Comparison of ENCODE assay signal across 12 cellular contexts in genomic region chr10:23325132-23325531, GRCh38. TPM values are rescaled to one million over a fixed set of nuclear protein-coding genes. Genes with fewer than 3 reads are reported as not detected.
DNase-seq lines count a peak whose midpoint lies in the region; ATAC-seq and TF ChIP-seq lines count a peak whose summit lies in the region.
"Had no signal": no experiment of that assay in that cellular context is flagged by ENCODE, and none has a peak within 500 bp of the region (broad histone marks: within the 10 kb centered on the region; RNA-seq: fewer than 3 reads in every experiment).

No MANE protein-coding gene starts in this region.

- no peak overlapping the region for H3K4me3 Mint-ChIP-seq in activated CD8-positive, alpha-beta T cell treated with anti-CD3 and anti-CD28 coated beads for 36 hours
- no peak overlapping the region for H3K4me3 Mint-ChIP-seq in H9
- H3K4me3 Mint-ChIP-seq: HFFc6 had no signal

- H3K14ac ChIP-seq in H9 (ENCODE audit: insufficient read depth, low read length), result no peak overlapping the region

- H3K4ac ChIP-seq in H9 (ENCODE audit: low read depth, low read length), result no peak overlapping the region

- H3K36me3 Mint-ChIP-seq in activated CD8-positive, alpha-beta T cell treated with anti-CD3 and anti-CD28 coated beads for 36 hours (ENCODE audit: low read depth), result no peaks in the 10 kb centered on the region
- no peaks in the 10 kb centered on the region for H3K36me3 Mint-ChIP-seq in H9 (ENCODE audit: insufficient read depth in 1 of 3, low read depth in 3 of 3)

- H2BK5ac ChIP-seq in H9 (ENCODE audit: insufficient read length, low read length), result no peak overlapping the region

- H3K27ac ChIP-seq in H9 (ENCODE audit: insufficient read length, low read depth, low read length), result no peak overlapping the region
- H3K27ac ChIP-seq: epithelial cell of prostate had no signal

- H4K20me1 ChIP-seq in H9 (ENCODE audit: control insufficient read depth, insufficient read depth, insufficient read length), result no peaks in the 10 kb centered on the region

- peaks cover 1% of the 10 kb centered on the region for H3K4me1 Mint-ChIP-seq in activated CD8-positive, alpha-beta T cell treated with anti-CD3 and anti-CD28 coated beads for 36 hours (ENCODE audit: low read depth)
- no peaks in the 10 kb centered on the region for H3K4me1 Mint-ChIP-seq in H9

- intact Hi-C loops in activated CD8-positive, alpha-beta T cell treated with anti-CD3 and anti-CD28 coated beads for 36 hours (cut with micrococcal nuclease), result no loop called here

- H3K9me3 Mint-ChIP-seq in activated CD8-positive, alpha-beta T cell treated with anti-CD3 and anti-CD28 coated beads for 36 hours, result no peaks in the 10 kb centered on the region
- H3K9me3 Mint-ChIP-seq in H9, result no peaks in the 10 kb centered on the region; a peak in 1 of 5 replicates
- H3K9me3 Mint-ChIP-seq: HFFc6 had no signal

- no peak overlapping the region for H3K23ac ChIP-seq in H9 (ENCODE audit: insufficient read length, low read depth, low read length)

- H3K4me1 ChIP-seq in H9 (ENCODE audit: insufficient read depth, low read length), result no peaks in the 10 kb centered on the region

- H4K91ac ChIP-seq in H9 (ENCODE audit: insufficient read length, low read depth, low read length), result no peak overlapping the region

- H3K27me3 Mint-ChIP-seq in activated CD8-positive, alpha-beta T cell treated with anti-CD3 and anti-CD28 coated beads for 36 hours, result peaks cover 16% of the 10 kb centered on the region
- H3K27me3 Mint-ChIP-seq in H9 (ENCODE audit: low read depth), result no peaks in the 10 kb centered on the region

- no peak overlapping the region for H2AFZ ChIP-seq in H9 (ENCODE audit: low read length)

- ATAC-seq in GM19023 (IDR thresholded peaks at IDR 0.05; ENCODE audit: unreplicated experiment), result peak; percentile 72
- ATAC-seq in HG02852 (IDR thresholded peaks at IDR 0.05; ENCODE audit: unreplicated experiment), result peak; percentile 75
- peak; percentile 34 for ATAC-seq in activated CD8-positive, alpha-beta T cell treated with anti-CD3 and anti-CD28 coated beads for 36 hours
- ATAC-seq in omental fat pad (ENCODE audit: low FRiP score), result no peak

- no peaks in the 10 kb centered on the region for H3K79me2 ChIP-seq in H9 (ENCODE audit: insufficient read depth, low read length)

- H3K23me2 ChIP-seq in H9 (ENCODE audit: insufficient read length, low read depth, low read length, poor library complexity, severe bottlenecking), result no peaks in the 10 kb centered on the region

- no peak overlapping the region for H4K5ac ChIP-seq in H9 (ENCODE audit: insufficient read length, low read depth, low read length)

- H2AK5ac ChIP-seq in H9 (ENCODE audit: insufficient read length, low read length), result no peak overlapping the region

- peak; percentile 52; the same call in 2 of the 3 replicates for TF ChIP-seq CTCF in GM12872 (IDR thresholded peaks at IDR 0.05; ENCODE audit: insufficient read depth, low read depth, low read length)
- no peak for TF ChIP-seq CTCF in activated CD8-positive, alpha-beta T cell treated with anti-CD3 and anti-CD28 coated beads for 36 hours (IDR thresholded peaks at IDR 0.05)
- no peak for TF ChIP-seq CTCF in H9 (conservative IDR thresholded peaks at IDR 0.05)
- TF ChIP-seq CTCF in omental fat pad (IDR thresholded peaks at IDR 0.05), result no peak

- no peak overlapping the region for H3K56ac ChIP-seq in H9 (ENCODE audit: insufficient read length, low read depth, low read length)

- H2BK20ac ChIP-seq in H9 (ENCODE audit: low read depth, low read length, poor library complexity, severe bottlenecking), result no peak overlapping the region

- POLR2A ChIA-PET in activated CD8-positive, alpha-beta T cell treated with anti-CD3 and anti-CD28 coated beads for 36 hours (lab: Charles Lee), result no interaction called here

- H3K9ac ChIP-seq in H9 (ENCODE audit: extremely low read depth, insufficient read length, low read length), result no peak overlapping the region

- no peak for DNase-seq in activated CD8-positive, alpha-beta T cell treated with anti-CD3 and anti-CD28 coated beads for 36 hours
- DNase-seq in H9 (no peak), omental fat pad (ENCODE audit: low spot score) (no peak), NCI-H526 (lab: John Stamatoyannopoulos, UW) (no peak), amniotic stem cell (lab: John Stamatoyannopoulos, UW) (no peak)
- DNase-seq: DMS 273 treated with DMSO at 0.1 percent for 48 hours, HFFc6 had no signal

- no peaks in the 10 kb centered on the region for H3K9me3 ChIP-seq in H9 (ENCODE audit: control insufficient read depth, low read depth, low read length)

- H3K79me1 ChIP-seq in H9 (ENCODE audit: insufficient read depth, low read depth, low read length, poor library complexity, severe bottlenecking), result no peaks in the 10 kb centered on the region

- no peak overlapping the region for H3K4me2 ChIP-seq in H9 (ENCODE audit: insufficient read depth, insufficient read length, low read length)

- no peak overlapping the region for H2BK120ac ChIP-seq in H9 (ENCODE audit: low read depth, low read length, poor library complexity, severe bottlenecking)

- H3T11ph ChIP-seq in H9 (ENCODE audit: low read length), result no peak overlapping the region

- no peak overlapping the region for H3K18ac ChIP-seq in H9 (ENCODE audit: insufficient read length, low read depth, low read length)

- no peak overlapping the region for H2BK12ac ChIP-seq in H9 (ENCODE audit: insufficient read length, low read depth, low read length)

- no peak overlapping the region for H3K27ac Mint-ChIP-seq in activated CD8-positive, alpha-beta T cell treated with anti-CD3 and anti-CD28 coated beads for 36 hours
- H3K27ac Mint-ChIP-seq in H9, result no peak overlapping the region
- H3K27ac Mint-ChIP-seq: HFFc6, progenitor cell of endocrine pancreas had no signal

- H3K27me3 ChIP-seq in H9 (ENCODE audit: insufficient read depth, low read length), result no peaks in the 10 kb centered on the region

- CTCF ChIA-PET in activated CD8-positive, alpha-beta T cell treated with anti-CD3 and anti-CD28 coated beads for 36 hours (lab: Charles Lee), result interaction anchor here (0.7 to 2.1 kb wide), 4 partner anchors 10 to 205 kb away, joined by 3 to 11 read pairs (median 4); no protein-coding TSS in a partner anchor

- no peak overlapping the region for H4K8ac ChIP-seq in H9 (replicated peaks; ENCODE audit: insufficient read length, low read depth, low read length)

- H2BK15ac ChIP-seq in H9 (ENCODE audit: low read depth, low read length), result no peak overlapping the region

- WGBS in H9 (ENCODE audit: extremely low coverage, insufficient read length, low lambda C conversion rate), result no CpG with 5 or more reads among the region's 1 CpG

RNA-seq across cellular contexts. Expression of gene C10orf67, which starts 19.5 kb away (rescaled TPM):
- total RNA-seq in activated CD8-positive, alpha-beta T cell treated with anti-CD3 and anti-CD28 coated beads for 36 hours, result under 1 TPM; 0.25 to 0.32 TPM
- total RNA-seq in H9 (2021) (not detected in 2 replicates), omental fat pad (under 1 TPM in 2 of 4 donors, not detected in 2; 0.09 to 0.60 TPM)
- total RNA-seq: progenitor cell of endocrine pancreas had no signal
